In the genomic region with DNA sequence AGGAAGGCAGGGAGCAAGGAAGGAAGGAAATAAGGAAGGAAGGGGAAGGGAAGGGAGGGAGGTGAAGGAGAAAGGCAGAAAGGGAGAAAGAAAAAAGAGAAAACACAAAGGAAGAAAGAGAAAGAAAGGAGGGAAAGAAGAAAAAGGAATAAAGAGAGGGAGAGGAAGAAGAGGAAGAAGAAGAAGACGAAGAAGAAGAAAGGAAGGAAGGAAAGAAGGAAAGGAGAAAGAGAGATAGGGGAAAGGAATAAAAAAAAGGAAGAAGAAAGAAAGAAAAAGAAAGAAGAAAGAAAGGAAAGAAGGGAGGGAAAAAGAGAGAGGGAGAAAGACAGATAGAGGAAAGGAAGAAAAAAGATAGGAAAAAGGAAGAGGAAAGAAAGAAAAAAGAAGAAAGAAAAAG, we compare ENCODE assay signal across 1 cellular context.
TF ChIP-seq lines count a peak whose summit lies in the region.

No MANE protein-coding gene starts in this region.

TF ChIP-seq in HEK293T, 16 proteins besides CTCF, POLR2A, EP300 and RAD21 (continued from another document):
- TF ChIP-seq, protein P1, sequence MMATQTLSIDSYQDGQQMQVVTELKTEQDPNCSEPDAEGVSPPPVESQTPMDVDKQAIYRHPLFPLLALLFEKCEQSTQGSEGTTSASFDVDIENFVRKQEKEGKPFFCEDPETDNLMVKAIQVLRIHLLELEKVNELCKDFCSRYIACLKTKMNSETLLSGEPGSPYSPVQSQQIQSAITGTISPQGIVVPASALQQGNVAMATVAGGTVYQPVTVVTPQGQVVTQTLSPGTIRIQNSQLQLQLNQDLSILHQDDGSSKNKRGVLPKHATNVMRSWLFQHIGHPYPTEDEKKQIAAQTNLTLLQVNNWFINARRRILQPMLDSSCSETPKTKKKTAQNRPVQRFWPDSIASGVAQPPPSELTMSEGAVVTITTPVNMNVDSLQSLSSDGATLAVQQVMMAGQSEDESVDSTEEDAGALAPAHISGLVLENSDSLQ (IDR thresholded peaks at IDR 0.05), result no peak
- TF ChIP-seq CTBP1 (IDR thresholded peaks at IDR 0.05; ENCODE audit: borderline replicate concordance), result no peak
- no peak for TF ChIP-seq L3MBTL2 (conservative IDR thresholded peaks at IDR 0.05)
- TF ChIP-seq HDGF (IDR thresholded peaks at IDR 0.05; ENCODE audit: borderline replicate concordance), result no peak
- no peak for TF ChIP-seq BHLHE40 (IDR thresholded peaks at IDR 0.05; ENCODE audit: borderline replicate concordance)
- no peak for TF ChIP-seq TARDBP (IDR thresholded peaks at IDR 0.05)
